ENCODE assay signal across 1 cellular context in genomic region chr9:21993893-21994525, GRCh38.
A peak's percentile ranks its signal among the peaks of the same experiment; 100 is the strongest.
TF ChIP-seq lines count a peak whose summit lies in the region.

Gene CDKN2A, minus strand, starts transcription at chr9:21994392.

TF ChIP-seq in H1, 55 proteins besides CTCF, POLR2A, EP300 and RAD21 (continued from another document):
- TF ChIP-seq CTBP2 (IDR thresholded peaks at IDR 0.05; ENCODE audit: borderline replicate concordance, insufficient read depth, insufficient read length, low read length) (no peak), RNF2 (IDR thresholded peaks at IDR 0.05; ENCODE audit: borderline replicate concordance, low read depth, low read length, missing control alignments, poor library complexity, severe bottlenecking) (peak; percentile 95), EZH2 (IDR thresholded peaks at IDR 0.05; ENCODE audit: low read depth, low read length, severe bottlenecking) (peak; percentile 84), SUZ12 (IDR thresholded peaks at IDR 0.05; ENCODE audit: low read length) (peak; percentile 89)
